In the genomic region with DNA sequence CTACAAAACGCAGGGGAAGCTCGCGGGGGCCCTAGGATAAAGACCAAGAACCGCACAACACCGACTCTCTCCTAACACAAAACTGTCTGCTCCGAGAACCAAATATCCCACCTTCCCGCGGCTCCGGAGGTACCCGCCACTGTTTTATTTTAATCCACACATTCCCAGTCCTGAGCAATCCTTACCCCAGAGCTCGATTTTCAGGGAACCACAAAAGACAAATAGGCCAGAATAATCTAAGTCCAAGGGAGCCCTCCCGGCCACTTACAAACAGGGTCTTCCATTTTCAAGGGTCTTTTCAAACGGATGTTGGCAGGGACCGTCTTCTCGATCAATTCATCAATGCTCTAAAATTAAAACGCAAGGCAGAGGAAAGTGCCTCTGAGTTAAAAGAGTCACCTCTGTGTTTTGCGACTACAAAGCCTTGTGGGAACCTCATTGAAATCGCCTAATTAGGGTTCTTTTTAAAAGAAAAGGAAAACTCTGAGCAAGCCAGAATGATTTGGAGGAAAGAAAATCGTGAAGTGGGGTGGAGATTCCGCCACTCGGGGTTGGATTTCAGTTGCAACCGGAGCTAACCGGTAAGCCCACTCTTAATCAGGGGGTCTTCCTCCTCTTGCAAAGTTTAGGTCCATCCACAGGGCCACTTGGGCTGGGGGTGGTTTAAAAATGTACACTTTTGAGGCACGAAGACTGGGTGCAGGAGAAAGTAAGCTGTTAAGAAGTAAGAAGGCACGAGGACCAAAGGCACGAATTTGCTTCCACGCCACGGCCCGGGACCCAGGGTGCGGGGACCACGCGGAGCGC, we compare ENCODE assay signal across 9 cellular contexts. TPM values are rescaled to one million over a fixed set of nuclear protein-coding genes. Genes with fewer than 3 reads are reported as not detected.
DNase-seq lines count a peak whose midpoint lies in the region; ATAC-seq and TF ChIP-seq lines count a peak whose summit lies in the region.
"Had no signal": no experiment of that assay in that cellular context is flagged by ENCODE, and none has a peak within 500 bp of the region (broad histone marks: within the 10 kb centered on the region; RNA-seq: fewer than 3 reads in every experiment).

No MANE protein-coding gene starts in this region.

- H3K4ac ChIP-seq in IMR-90 (ENCODE audit: low read depth, low read length) = no peak overlapping the region

- no peak overlapping the region for H4K8ac ChIP-seq in IMR-90 (ENCODE audit: low read depth in 2 of 2, low read length in 2 of 2)

- no peak overlapping the region for H2AK9ac ChIP-seq in IMR-90 (replicated peaks; ENCODE audit: low read depth, low read length, poor library complexity)

- TF ChIP-seq RAD21 in IMR-90 (IDR thresholded peaks at IDR 0.05; ENCODE audit: low read length) = no peak

- H3K79me1 ChIP-seq in IMR-90 (ENCODE audit: low read depth in 1 of 2, low read length in 2 of 2) = no peaks in the 10 kb centered on the region

- H4K5ac ChIP-seq in IMR-90 (ENCODE audit: low read depth, low read length) = no peak overlapping the region

- no peaks in the 10 kb centered on the region for H3K36me3 ChIP-seq in CD4-positive, alpha-beta memory T cell (ENCODE audit: insufficient read depth, low read length)
- no peaks in the 10 kb centered on the region for H3K36me3 ChIP-seq in IMR-90 (ENCODE audit: control insufficient read depth, insufficient read depth, low read length)

- no peak overlapping the region for H4K91ac ChIP-seq in IMR-90 (ENCODE audit: insufficient read depth, low read depth, low read length)

- POLR2A ChIA-PET in CD4-positive, alpha-beta memory T cell (lab: Charles Lee; ENCODE audit: partially characterized antibody) = interaction anchor here (0.6 to 1.4 kb wide), 3 partner anchors 37 to 115 kb away, joined by 3 to 6 read pairs (median 3); a partner anchor contains a TSS
- POLR2A ChIA-PET in IMR-90 (lab: Charles Lee; ENCODE audit: unreplicated experiment) = no interaction called here

- H3K9me3 Mint-ChIP-seq in CD4-positive, alpha-beta memory T cell = no peaks in the 10 kb centered on the region
- no peaks in the 10 kb centered on the region for H3K9me3 Mint-ChIP-seq in natural killer cell treated with Interleukin-12 subunit alpha and Interleukin-12 subunit beta and Interleukin-15 and Interleukin-18, amount 100 ng/mL, for 72 hours

- WGBS in IMR-90 (ENCODE audit: extremely low coverage in 2 of 2, insufficient read length in 1 of 2), 2 experiments = 7% methylated on average over 14 of the region's 33 CpGs; no CpG with 5 or more reads in 1 of the 2 experiments

- CTCF ChIA-PET in CD4-positive, alpha-beta memory T cell (lab: Charles Lee; ENCODE audit: partially characterized antibody) = no interaction called here
- CTCF ChIA-PET in IMR-90 (lab: Yijun Ruan, JAX) = no interaction called here

- H3K9ac ChIP-seq in IMR-90 (ENCODE audit: low read depth, low read length) = no peak overlapping the region

- H3K9me3 ChIP-seq in CD4-positive, alpha-beta memory T cell (ENCODE audit: control insufficient read depth in 1 of 2, low read length in 2 of 2) = no peaks in the 10 kb centered on the region
- H3K9me3 ChIP-seq in IMR-90 (ENCODE audit: control insufficient read depth, insufficient read depth, low read length) = no peaks in the 10 kb centered on the region

- H3K14ac ChIP-seq in IMR-90 (replicated peaks; ENCODE audit: low read depth, low read length) = no peak overlapping the region

- H3K56ac ChIP-seq in IMR-90 (ENCODE audit: extremely low read depth, insufficient read depth, low read length) = no peak overlapping the region

- H2AFZ ChIP-seq in IMR-90 (replicated peaks; ENCODE audit: low read length, poor library complexity) = peak overlapping the region; percentile 64

- H2BK120ac ChIP-seq in IMR-90 (ENCODE audit: low read depth, low read length) = no peak overlapping the region

- no TSS peak for BruUV-seq in IMR-90 (replicated peaks; lab: Mats Ljungman, UMichigan)

- H4K20me1 ChIP-seq in IMR-90 (ENCODE audit: insufficient read depth, low read length) = no peaks in the 10 kb centered on the region

- dilution Hi-C loops in IMR-90 (cut with HindIII; ENCODE audit: low sequenced_read_pairs, unreplicated experiment) = no loop called here

- H3K36me3 Mint-ChIP-seq in CD4-positive, alpha-beta memory T cell = no peaks in the 10 kb centered on the region
- H3K36me3 Mint-ChIP-seq in natural killer cell treated with Interleukin-12 subunit alpha and Interleukin-12 subunit beta and Interleukin-15 and Interleukin-18, amount 100 ng/mL, for 72 hours = peaks cover 5% of the 10 kb centered on the region

- no peaks in the 10 kb centered on the region for H3K9me1 ChIP-seq in IMR-90 (ENCODE audit: insufficient read depth, low read length)

- no peak for TF ChIP-seq POLR2A in IMR-90 (IDR thresholded peaks at IDR 0.05; ENCODE audit: low read depth, low read length)

- H3K4me1 ChIP-seq in CD4-positive, alpha-beta memory T cell (ENCODE audit: insufficient read depth, low read length) = peaks cover 12% of the 10 kb centered on the region
- no peaks in the 10 kb centered on the region; the same call in 1 of the 2 replicates for H3K4me1 ChIP-seq in IMR-90 (ENCODE audit: control insufficient read depth, insufficient read depth, low read length)

- no peak overlapping the region for H2BK15ac ChIP-seq in IMR-90 (ENCODE audit: low read depth, low read length)

- no peak overlapping the region for H3K27ac ChIP-seq in CD4-positive, alpha-beta memory T cell (ENCODE audit: low read depth, low read length)
- no peak overlapping the region for H3K27ac ChIP-seq in IMR-90 (ENCODE audit: insufficient read depth, low read length)

- peak overlapping the region in 2 of 7 donors; percentile 57 to 84 for H3K27ac Mint-ChIP-seq in CD4-positive, alpha-beta memory T cell
- no peak overlapping the region for H3K27ac Mint-ChIP-seq in natural killer cell treated with Interleukin-12 subunit alpha and Interleukin-12 subunit beta and Interleukin-15 and Interleukin-18, amount 100 ng/mL, for 72 hours

- peaks cover 12 to 22% (median 16%) of the 10 kb centered on the region in 4 donors for H3K4me1 Mint-ChIP-seq in CD4-positive, alpha-beta memory T cell
- peaks cover 15 to 17% of the 10 kb centered on the region in 2 donors for H3K4me1 Mint-ChIP-seq in natural killer cell treated with Interleukin-12 subunit alpha and Interleukin-12 subunit beta and Interleukin-15 and Interleukin-18, amount 100 ng/mL, for 72 hours (ENCODE audit: low read depth in 2 of 2)

- no peak overlapping the region for H3K18ac ChIP-seq in IMR-90 (ENCODE audit: low read depth, low read length)

- peak overlapping the region; percentile 17; the same call in 1 of the 2 replicates for H3K4me2 ChIP-seq in IMR-90 (ENCODE audit: low read depth, low read length)

- in situ Hi-C loops in IMR-90 (cut with MboI; ENCODE audit: low sequenced_read_pairs) = no loop called here

- no peak for TF ChIP-seq CTCF in IMR-90 (conservative IDR thresholded peaks at IDR 0.05; ENCODE audit: low read depth, low read length)

- H2BK20ac ChIP-seq in IMR-90 (ENCODE audit: low read depth, low read length) = no peak overlapping the region

- H3K27me3 Mint-ChIP-seq in CD4-positive, alpha-beta memory T cell = peaks cover 39 to 49% of the 10 kb centered on the region in 2 donors
- peaks cover 65 to 80% of the 10 kb centered on the region in 2 donors for H3K27me3 Mint-ChIP-seq in natural killer cell treated with Interleukin-12 subunit alpha and Interleukin-12 subunit beta and Interleukin-15 and Interleukin-18, amount 100 ng/mL, for 72 hours

- no peak for ATAC-seq in IMR-90 (ENCODE audit: low read depth)
- no peak for ATAC-seq in natural killer cell treated with Interleukin-12 subunit alpha and Interleukin-12 subunit beta and Interleukin-15 and Interleukin-18, amount 100 ng/mL, for 72 hours
- no peak for ATAC-seq in GM21723 (IDR thresholded peaks at IDR 0.05; ENCODE audit: unreplicated experiment)
- ATAC-seq in HG03025 (IDR thresholded peaks at IDR 0.05; ENCODE audit: low FRiP score, unreplicated experiment) = no peak

- H3K4me3 ChIP-seq in CD4-positive, alpha-beta memory T cell (ENCODE audit: low read length in 2 of 2) = peak overlapping the region; percentile 37 to 52
- H3K4me3 ChIP-seq in IMR-90 (ENCODE audit: insufficient read depth, low read depth, low read length) = no peak overlapping the region

- DNase-seq in CD4-positive, alpha-beta memory T cell = peak in 3 of 5 donors; percentile 13 to 43 (median 13)
- DNase-seq in IMR-90 (no peak), cerebellar cortex (ENCODE audit: low spot score) (peak; percentile 31), NCI-H146 (lab: John Stamatoyannopoulos, UW) (no peak), H4 (ENCODE audit: low spot score) (no peak)
- no peak for DNase-seq in natural killer cell treated with Interleukin-12 subunit alpha and Interleukin-12 subunit beta and Interleukin-15 and Interleukin-18, amount 100 ng/mL, for 72 hours (ENCODE audit: low spot score)

- no peak overlapping the region; the same call in 1 of the 2 replicates for H3K23ac ChIP-seq in IMR-90 (ENCODE audit: low read depth, low read length)

- H2BK5ac ChIP-seq in IMR-90 (ENCODE audit: low read depth, low read length, poor library complexity, severe bottlenecking) = no peak overlapping the region

- H3K4me3 Mint-ChIP-seq in CD4-positive, alpha-beta memory T cell = peak overlapping the region; percentile 74 to 89 (median 84)
- peak overlapping the region; percentile 65 for H3K4me3 Mint-ChIP-seq in natural killer cell treated with Interleukin-12 subunit alpha and Interleukin-12 subunit beta and Interleukin-15 and Interleukin-18, amount 100 ng/mL, for 72 hours

- H2AK5ac ChIP-seq in IMR-90 (ENCODE audit: low read depth, low read length) = no peak overlapping the region

- intact Hi-C loops in CD4-positive, alpha-beta memory T cell (cut with micrococcal nuclease) = no loop called here
- intact Hi-C loops in IMR-90 (cut with micrococcal nuclease) = no loop called here

- peaks cover 30% of the 10 kb centered on the region for H3K27me3 ChIP-seq in CD4-positive, alpha-beta memory T cell (ENCODE audit: insufficient read depth, low read length)
- H3K27me3 ChIP-seq in IMR-90 (ENCODE audit: control insufficient read depth, insufficient read depth, low read length) = peaks cover 59% of the 10 kb centered on the region

TF ChIP-seq in IMR-90, 13 proteins besides CTCF, POLR2A, EP300 and RAD21 (continues in another document):
- no peak for TF ChIP-seq FOS (IDR thresholded peaks at IDR 0.05; ENCODE audit: low read depth, low read length)

RNA-seq across cellular contexts. Expression of a gene that starts 1.0 kb away (rescaled TPM):
- not detected for total RNA-seq in CD4-positive, alpha-beta memory T cell
- under 1 TPM in 1 of 2 donors, not detected in 1; 0.20 TPM for polyA plus RNA-seq in CD4-positive, alpha-beta memory T cell
- total RNA-seq in IMR-90 (2012; rRNA removed) = 0.36 and 0.83 TPM in 2 replicates
- 0.13 and 0.50 TPM in 2 replicates for polyA plus RNA-seq in IMR-90 (2012; rRNA removed)
- 0.04 TPM in 1 of 2 replicates, not detected in the other for polyA plus RNA-seq in IMR-90 (2012; cell fraction: cytosol; rRNA removed)
- polyA plus RNA-seq in IMR-90 (2012; cell fraction: nucleus; rRNA removed; ENCODE audit: low replicate concordance) = 0.08 TPM in 1 of 2 replicates, not detected in the other
- 10 to 100 TPM in 1 of 2 donors, 1 to 10 TPM in 1; 1.4 to 15.2 TPM for total RNA-seq in natural killer cell treated with Interleukin-12 subunit alpha and Interleukin-12 subunit beta and Interleukin-15 and Interleukin-18, amount 100 ng/mL, for 72 hours
- total RNA-seq in H4 (2014; rRNA removed; shearing (Covaris generic)) = 0.04 TPM in 1 of 2 replicates, not detected in the other
- total RNA-seq: HT-29 had no signal

Comparison
In these comparisons a context has a peak if more than half of its experiments do, and no peak if none do; other contexts are left out.
1. DNase-seq: peak in CD4-positive, alpha-beta memory T cell (3 of 5) and cerebellar cortex (single experiment); none in IMR-90 (single experiment), natural killer cell treated with Interleukin-12 subunit alpha and Interleukin-12 subunit beta and Interleukin-15 and Interleukin-18, amount 100 ng/mL, for 72 hours (single experiment), NCI-H146 (single experiment) and H4 (single experiment).